Comparison of ENCODE assay signal across 8 cellular contexts in genomic region chr2:219171231-219171651, GRCh38. TPM values are rescaled to one million over a fixed set of nuclear protein-coding genes. Genes with fewer than 3 reads are reported as not detected.
DNase-seq lines count a peak whose midpoint lies in the region; ATAC-seq, FAIRE-seq and TF ChIP-seq lines count a peak whose summit lies in the region.

No MANE protein-coding gene starts in this region.

- H3K4me3 ChIP-seq in H7 (ENCODE audit: insufficient read depth, low read depth, low read length) (no peak overlapping the region), Peyer's patch (no peak overlapping the region), small intestine (ENCODE audit: low read depth in 1 of 2, low read length in 2 of 2) (no peak overlapping the region)

- DNase-seq in COR-L47 (lab: John Stamatoyannopoulos, UW) (peak; percentile 11), H7 (peak; percentile 80), Peyer's patch (peak in 2 of 3 donors; percentile 28 to 69), T47D (ENCODE audit: low read depth in 1 of 2, low spot score in 1 of 2) (peak; percentile 21 to 63), islet precursor cell (peak; percentile 90), small intestine (peak; percentile 50)

- peak; percentile 51 to 83 (median 60) for TF ChIP-seq CTCF in Peyer's patch (IDR thresholded peaks at IDR 0.05)

- no peak for TF ChIP-seq POLR2A in Peyer's patch (IDR thresholded peaks at IDR 0.05)

- H3K4me1 ChIP-seq in Peyer's patch (peaks cover 0 to 41% (median 0%) of the 10 kb centered on the region in 4 donors), small intestine (ENCODE audit: control insufficient read depth in 2 of 2, insufficient read depth in 1 of 2, low read depth in 1 of 2, low read length in 1 of 2) (peaks cover 3 to 7% of the 10 kb centered on the region in 2 donors)

- in situ Hi-C loops in T47D (cut with HindIII; ENCODE audit: low pct_unique_long_range_greater_than_20kb, low sequenced_read_pairs) = no loop called here

- peak overlapping the region; percentile 5 to 54 (median 35) for H3K27ac ChIP-seq in Peyer's patch
- H3K27ac ChIP-seq in small intestine (ENCODE audit: low read depth in 1 of 2, low read length in 1 of 2) = peak overlapping the region; percentile 47 to 60

- no peaks in the 10 kb centered on the region for H3K9me3 ChIP-seq in Peyer's patch
- H3K9me3 ChIP-seq in small intestine (ENCODE audit: control insufficient read depth, low read depth) = no peaks in the 10 kb centered on the region

- 46 to 57% (median 47%) methylated on average over 6 of the region's 6 CpGs for WGBS in small intestine, 3 donors

- H3K36me3 ChIP-seq in H7 (replicated peaks; ENCODE audit: control insufficient read depth, insufficient read depth, low read length) = peaks cover 4% of the 10 kb centered on the region
- H3K36me3 ChIP-seq in Peyer's patch = peaks cover 0 to 41% (median 0%) of the 10 kb centered on the region in 3 donors
- H3K36me3 ChIP-seq in small intestine (ENCODE audit: control insufficient read depth in 2 of 2, insufficient read depth in 2 of 2, low read length in 2 of 2) = peaks cover 2 to 16% of the 10 kb centered on the region in 2 donors

- FAIRE-seq in small intestine (lab: Jason Lieb, UNC) = no peak

- ATAC-seq in GM21717 (IDR thresholded peaks at IDR 0.05; ENCODE audit: unreplicated experiment) (no peak), HG03520 (IDR thresholded peaks at IDR 0.05; ENCODE audit: unreplicated experiment) (no peak)

- H3K27me3 ChIP-seq in H7 (ENCODE audit: control insufficient read depth, insufficient read depth, low read length) = no peaks in the 10 kb centered on the region; the same call in 1 of the 2 replicates
- no peaks in the 10 kb centered on the region for H3K27me3 ChIP-seq in Peyer's patch
- no peaks in the 10 kb centered on the region for H3K27me3 ChIP-seq in small intestine (ENCODE audit: control insufficient read depth in 2 of 2, insufficient read depth in 2 of 2, low read length in 2 of 2)

RNA-seq across cellular contexts. Expression of gene SLC23A3, which starts 1.4 kb away (rescaled TPM):
- not detected in 2 replicates for total RNA-seq in H7 (2014; rRNA removed; shearing (Covaris generic))
- 100 to 1,000 TPM in 1 of 4 donors, 10 to 100 TPM in 2, 1 to 10 TPM in 1; 5.0 to 111 (median 62.8) TPM for total RNA-seq in Peyer's patch
- 10 to 100 TPM in 2 of 3 donors, 1 to 10 TPM in 1; 4.3 to 26.6 (median 11.1) TPM for polyA plus RNA-seq in small intestine

RNA-seq across cellular contexts. Expression of gene CNPPD1, which starts 5.5 kb away (rescaled TPM):
- 27.7 and 33.2 TPM in 2 replicates for total RNA-seq in H7 (2014; rRNA removed; shearing (Covaris generic))
- 10 to 100 TPM; 14.0 to 94.0 (median 77.4) TPM for total RNA-seq in Peyer's patch
- 10 to 100 TPM; 54.6 to 86.7 (median 81.2) TPM for polyA plus RNA-seq in small intestine

RNA-seq across cellular contexts. Expression of gene RETREG2, which starts 6.8 kb away (rescaled TPM):
- total RNA-seq in H7 (2014; rRNA removed; shearing (Covaris generic)) = 60.2 and 64.5 TPM in 2 replicates
- total RNA-seq in Peyer's patch = 10 to 100 TPM; 44.6 to 80.3 (median 76.2) TPM
- polyA plus RNA-seq in small intestine = 10 to 100 TPM; 36.2 to 66.0 (median 43.0) TPM

RNA-seq across cellular contexts. Expression of gene NHEJ1, which starts 10.6 kb away (rescaled TPM):
- total RNA-seq in H7 (2014; rRNA removed; shearing (Covaris generic)) = 22.0 and 22.7 TPM in 2 replicates
- total RNA-seq in Peyer's patch = 10 to 100 TPM; 28.1 to 91.6 (median 67.2) TPM
- 10 to 100 TPM; 19.3 to 40.0 (median 33.2) TPM for polyA plus RNA-seq in small intestine

RNA-seq across cellular contexts. Expression of gene ZFAND2B, which starts 35.3 kb away (rescaled TPM):
- total RNA-seq in H7 (2014; rRNA removed; shearing (Covaris generic)) = 25.3 and 29.9 TPM in 2 replicates
- total RNA-seq in Peyer's patch = 100 to 1,000 TPM in 3 of 4 donors, 10 to 100 TPM in 1; 43.7 to 129 (median 112) TPM
- polyA plus RNA-seq in small intestine = 100 to 1,000 TPM in 2 of 3 donors, 10 to 100 TPM in 1; 46.9 to 182 (median 147) TPM

Comparison
In these comparisons a context has a peak if more than half of its experiments do, and no peak if none do; other contexts are left out.
1. DNase-seq: peak in every context shown above with its lines; median percentile 90 in islet precursor cell; 80 in H7; 50 in small intestine; 48 in Peyer's patch; 42 in T47D; 11 in COR-L47.